Comparison of ENCODE assay signal across 8 cellular contexts in the genomic region with DNA sequence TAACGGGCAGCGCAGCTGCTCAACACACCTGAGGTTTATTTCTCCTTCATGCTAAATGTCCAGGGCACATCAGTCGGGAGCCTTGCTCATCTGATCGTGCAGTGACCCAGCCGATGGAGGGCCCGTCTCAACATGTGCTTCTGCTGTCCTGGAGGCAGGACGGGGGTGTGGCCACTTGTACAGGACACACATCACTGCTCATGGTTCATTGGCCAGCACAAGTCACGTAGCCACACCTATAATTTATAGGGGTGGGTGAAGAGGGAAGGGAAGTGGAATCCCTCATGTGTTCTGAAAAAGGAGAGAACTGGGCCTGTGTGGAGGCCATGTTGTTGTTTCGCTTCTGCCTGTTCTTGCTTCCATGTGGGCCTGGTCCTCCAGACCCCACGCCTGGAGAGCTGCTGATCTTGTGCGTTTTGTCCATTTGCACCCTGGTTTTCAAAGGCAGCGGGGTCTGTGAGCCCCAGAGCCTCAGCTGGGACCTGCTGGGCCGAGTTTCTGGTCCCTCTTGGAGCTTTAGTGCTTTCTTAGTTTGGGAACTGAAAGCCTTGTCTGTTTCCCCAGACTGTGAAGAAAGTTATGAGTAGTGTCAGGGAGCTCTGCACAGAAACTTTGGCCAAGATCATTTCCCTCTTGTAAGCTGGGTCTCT.
DNase-seq lines count a peak whose midpoint lies in the region; ATAC-seq and TF ChIP-seq lines count a peak whose summit lies in the region.

No MANE protein-coding gene starts in this region.

- H3K4me1 ChIP-seq in esophagus (ENCODE audit: control insufficient read depth in 2 of 2, insufficient read depth in 2 of 2, low read length in 1 of 2), result peaks cover 5 to 13% of the 10 kb centered on the region in 2 donors

- CTCF ChIA-PET in CD4-positive, alpha-beta T cell (lab: Charles Lee), result no interaction called here

- no peak for TF ChIP-seq CTCF in CD4-positive, alpha-beta T cell (IDR thresholded peaks at IDR 0.05)

- peaks cover 31% of the 10 kb centered on the region for H3K4me1 Mint-ChIP-seq in CD4-positive, alpha-beta T cell (ENCODE audit: low read depth)

- no peak overlapping the region for H3K4me3 Mint-ChIP-seq in CD4-positive, alpha-beta T cell

- ATAC-seq in CD4-positive, alpha-beta T cell (ENCODE audit: poor library complexity), result no peak
- peak; percentile 80 for ATAC-seq in GM21381 (IDR thresholded peaks at IDR 0.05; ENCODE audit: unreplicated experiment)

- POLR2A ChIA-PET in CD4-positive, alpha-beta T cell (lab: Charles Lee), result no interaction called here

- H3K27ac Mint-ChIP-seq in CD4-positive, alpha-beta T cell, result peak overlapping the region; percentile 44

- H3K9me3 Mint-ChIP-seq in CD4-positive, alpha-beta T cell, result no peaks in the 10 kb centered on the region

- H3K27me3 Mint-ChIP-seq in CD4-positive, alpha-beta T cell, result no peaks in the 10 kb centered on the region

- no peaks in the 10 kb centered on the region for H3K36me3 Mint-ChIP-seq in CD4-positive, alpha-beta T cell (ENCODE audit: low read depth)

- no peak for DNase-seq in CD4-positive, alpha-beta T cell
- DNase-seq in HUDEP-2 (lab: John Stamatoyannopoulos, UW; ENCODE audit: unreplicated experiment in 76 of 76) (peak in 66 of 76 experiments; percentile 14 to 84 (median 61)), AG20443 (ENCODE audit: low spot score) (no peak), HuH-7.5 (ENCODE audit: low spot score) (no peak)
- no peak for DNase-seq in central memory CD4-positive, alpha-beta T cell
- DNase-seq in activated effector memory CD4-positive, alpha-beta T cell treated with Interleukin-2 at 50 U/mL for 16 hours, result no peak

- intact Hi-C loops in CD4-positive, alpha-beta T cell (cut with DNase I, micrococcal nuclease), result no loop called here

- no peaks in the 10 kb centered on the region for H3K9me3 ChIP-seq in CD4-positive, alpha-beta T cell (ENCODE audit: control insufficient read depth, low read length)
- no peaks in the 10 kb centered on the region for H3K9me3 ChIP-seq in esophagus (ENCODE audit: control insufficient read depth in 2 of 2, insufficient read depth in 1 of 2, low read depth in 1 of 2, low read length in 1 of 2)

- peaks cover 0 to 6% of the 10 kb centered on the region in 2 donors for H3K36me3 ChIP-seq in esophagus (ENCODE audit: control insufficient read depth in 2 of 2, insufficient read depth in 2 of 2, low read length in 1 of 2)

- H3K27ac ChIP-seq in CD4-positive, alpha-beta T cell (ENCODE audit: low read depth, low read length), result no peak overlapping the region
- H3K27ac ChIP-seq in esophagus (ENCODE audit: low read depth in 2 of 2, low read length in 1 of 2), result peak overlapping the region; percentile 88 to 92

- 57 to 65% methylated on average over 13 of the region's 13 CpGs for WGBS in esophagus, 2 donors

- no peak overlapping the region for H3K4me3 ChIP-seq in esophagus (ENCODE audit: low read depth in 1 of 2, low read length in 2 of 2)

- H3K27me3 ChIP-seq in CD4-positive, alpha-beta T cell (ENCODE audit: control insufficient read depth, insufficient read depth, low read length), result no peaks in the 10 kb centered on the region
- H3K27me3 ChIP-seq in esophagus (ENCODE audit: control insufficient read depth in 1 of 2, insufficient read depth in 2 of 2, low read length in 2 of 2), result no peaks in the 10 kb centered on the region

Comparison
In these comparisons a context has a peak if more than half of its experiments do, and no peak if none do; other contexts are left out.
1. DNase-seq: peak in HUDEP-2 (66 of 76); none in CD4-positive, alpha-beta T cell (0 of 10), central memory CD4-positive, alpha-beta T cell (single experiment), AG20443 (single experiment), HuH-7.5 (single experiment) and activated effector memory CD4-positive, alpha-beta T cell treated with Interleukin-2 at 50 U/mL for 16 hours (single experiment).